10 cellular contexts compared by ENCODE assay signal in the genomic region with DNA sequence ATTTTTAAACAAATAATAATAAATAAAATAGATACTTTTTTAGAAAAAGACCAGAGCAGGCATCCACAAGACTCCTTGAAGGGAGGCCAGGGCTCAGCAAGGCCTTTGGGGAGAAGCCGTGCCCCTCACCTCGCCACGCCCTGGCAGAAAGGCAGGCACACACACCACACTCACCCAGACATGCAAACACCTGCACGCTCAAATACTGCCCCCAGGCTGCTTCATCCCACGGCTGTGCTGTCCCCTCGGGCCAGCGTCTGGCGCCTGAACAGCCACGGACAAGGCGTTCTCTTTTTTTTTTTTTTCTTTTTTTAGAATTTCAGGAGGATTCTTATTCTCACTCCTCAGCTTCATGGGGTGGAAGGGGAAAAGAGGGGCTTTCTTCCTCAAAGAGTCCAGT. TPM values are rescaled to one million over a fixed set of nuclear protein-coding genes. Genes with fewer than 3 reads are reported as not detected.
A peak's percentile ranks its signal among the peaks of the same experiment; 100 is the strongest.
DNase-seq lines count a peak whose midpoint lies in the region; ATAC-seq, FAIRE-seq and TF ChIP-seq lines count a peak whose summit lies in the region.
"Had no signal": no experiment of that assay in that cellular context is flagged by ENCODE, and none has a peak within 500 bp of the region (broad histone marks: within the 10 kb centered on the region; RNA-seq: fewer than 3 reads in every experiment).

No MANE protein-coding gene starts in this region.

- H3K36me3 Mint-ChIP-seq in HFFc6 (ENCODE audit: low read depth) (peaks cover 21% of the 10 kb centered on the region), nephron (ENCODE audit: low read depth) (no peaks in the 10 kb centered on the region)

- WGBS in K562 (ENCODE audit: insufficient coverage, low coverage, missing lambda C conversion rate) = 78% methylated on average over 7 of the region's 10 CpGs

- no peaks in the 10 kb centered on the region for H3K27me3 ChIP-seq in AG04450 (ENCODE audit: control insufficient read depth, insufficient read depth, low read length)
- no peaks in the 10 kb centered on the region for H3K27me3 ChIP-seq in K562 (ENCODE audit: control insufficient read depth in 2 of 2, insufficient read depth in 2 of 2, low read length in 2 of 2)

- H3K9me3 Mint-ChIP-seq in HFFc6 (no peaks in the 10 kb centered on the region), nephron (no peaks in the 10 kb centered on the region)
- H3K9me3 Mint-ChIP-seq: stimulated activated naive CD8-positive, alpha-beta T cell treated with anti-CD3 and anti-CD28 coated beads, Interleukin-15, Interleukin-2, amounts not matched to agents 100 ng/mL and 50 ng/mL, for 24 hours had no signal

- peak overlapping the region; percentile 58 for H3K27ac Mint-ChIP-seq in HFFc6
- H3K27ac Mint-ChIP-seq in nephron = no peak overlapping the region
- H3K27ac Mint-ChIP-seq: stimulated activated naive CD8-positive, alpha-beta T cell treated with anti-CD3 and anti-CD28 coated beads, Interleukin-15, Interleukin-2, amounts not matched to agents 100 ng/mL and 50 ng/mL, for 24 hours had no signal

- CTCF ChIA-PET in AG04450 (lab: Charles Lee) (interaction anchor here (1.1 to 2.8 kb wide), 4 partner anchors 10 to 218 kb away, joined by 3 to 10 read pairs (median 6); no protein-coding TSS in a partner anchor), K562 (lab: Yijun Ruan, JAX; ENCODE audit: low intra/inter-chr PET ratio) (interaction anchor here (0.6 kb wide), 1 partner anchor 81 kb away, joined by 3 read pairs; no protein-coding TSS in a partner anchor)

- TF ChIP-seq RAD21 in K562 (CRISPR knock-in tag; conservative IDR thresholded peaks at IDR 0.05 in 1 of 2, IDR thresholded peaks at IDR 0.05 in 1 of 2) = no peak

- FAIRE-seq in K562 (lab: Jason Lieb, UNC) (no peak), urothelium cell line (lab: Jason Lieb, UNC) (no peak)

- POLR2A ChIA-PET in AG04450 (lab: Yijun Ruan, JAX) = no interaction called here
- POLR2A ChIA-PET in K562 (lab: Yijun Ruan, JAX) = interaction anchor here (0.6 to 1.4 kb wide), 6 partner anchors 10 to 527 kb away, joined by 3 read pairs; a partner anchor contains a TSS

- BruUV-seq in K562 (replicated peaks; lab: Mats Ljungman, UMichigan) = no TSS peak

- H3K4me1 Mint-ChIP-seq in HFFc6 (ENCODE audit: low read depth) (peaks cover 51% of the 10 kb centered on the region), nephron (peaks cover 9% of the 10 kb centered on the region)

- H3K9me3 ChIP-seq in AG04450 (ENCODE audit: control insufficient read depth, insufficient read depth, low read length) (peaks cover 5% of the 10 kb centered on the region), K562 (replicated peaks; ENCODE audit: control insufficient read depth, insufficient read depth, low read depth, low read length) (no peaks in the 10 kb centered on the region)

- 0 out of 2 replicates have a peak, but pooled peaks cover 7% of the 10 kb centered on the region for H4K20me1 ChIP-seq in K562 (replicated peaks; ENCODE audit: control insufficient read depth, insufficient read depth, low read length)

- H2AFZ ChIP-seq in K562 (ENCODE audit: low read depth, low read length) = no peak overlapping the region

- intact Hi-C loops in K562 (cut with micrococcal nuclease) = loop anchor here (2.0 kb wide), 1 partner anchor 93 kb away; no protein-coding TSS in a partner anchor

- H3K4me3 ChIP-seq in AG04450 (ENCODE audit: low read depth, low read length) (peak overlapping the region; percentile 84), K562 (peak overlapping the region; percentile 64)

- H3K9ac ChIP-seq in K562 (ENCODE audit: insufficient read depth in 1 of 2, low read depth in 2 of 2, low read length in 2 of 2) = peak overlapping the region; percentile 68 to 94; a peak in 3 of 4 replicates

- H3K9me1 ChIP-seq in K562 (ENCODE audit: control insufficient read depth, insufficient read depth, low read length) = peaks cover 7% of the 10 kb centered on the region

- H3K4me3 Mint-ChIP-seq in HFFc6 = peak overlapping the region; percentile 91
- H3K4me3 Mint-ChIP-seq in nephron = peak overlapping the region; percentile 56 to 81 (median 77)

- in situ Hi-C loops in K562 (cut with MboI) = no loop called here

- peaks cover 24 to 61% of the 10 kb centered on the region in 2 experiments for H3K4me1 ChIP-seq in K562 (replicated peaks in 1 of 2; ENCODE audit: control insufficient read depth in 2 of 2, insufficient read depth in 2 of 2, low read length in 2 of 2)

- no peak for TF ChIP-seq EP300 in K562 (IDR thresholded peaks at IDR 0.05; ENCODE audit: low read length)

- H3K27me3 Mint-ChIP-seq in HFFc6 (ENCODE audit: insufficient read depth) = no peaks in the 10 kb centered on the region; the same call in 1 of the 2 replicates
- peaks cover 7% of the 10 kb centered on the region for H3K27me3 Mint-ChIP-seq in nephron (ENCODE audit: low read depth)
- H3K27me3 Mint-ChIP-seq: stimulated activated naive CD8-positive, alpha-beta T cell treated with anti-CD3 and anti-CD28 coated beads, Interleukin-15, Interleukin-2, amounts not matched to agents 100 ng/mL and 50 ng/mL, for 24 hours had no signal

- DNase-seq in AG04450 (ENCODE audit: low read depth, low spot score) (no peak), HFFc6 (no peak), K562 (ENCODE audit: extremely low read depth in 1 of 4, low spot score in 3 of 4) (no peak), NCI-H2227 (lab: John Stamatoyannopoulos, UW; ENCODE audit: unreplicated experiment) (no peak), urothelium cell line (ENCODE audit: low spot score) (no peak)
- no peak for DNase-seq in effector CD8-positive, alpha-beta T cell (lab: John Stamatoyannopoulos, UW)
- DNase-seq: activated CD4-positive, alpha-beta T cell treated with anti-CD3 and anti-CD28 coated beads, Interleukin-2, amount 50 U/mL, for 4 hours had no signal

- H3K79me2 ChIP-seq in K562 (ENCODE audit: control insufficient read depth, insufficient read depth, low read length) = peaks cover 55% of the 10 kb centered on the region

- H3K36me3 ChIP-seq in K562 (ENCODE audit: control insufficient read depth, insufficient read depth, low read length) = peaks cover 4% of the 10 kb centered on the region; the same call in 2 of the 3 replicates

- no peak for ATAC-seq in K562
- no peak for ATAC-seq in GM21737 (IDR thresholded peaks at IDR 0.05; ENCODE audit: unreplicated experiment)

- no peak for TF ChIP-seq POLR2A in K562 (conservative IDR thresholded peaks at IDR 0.05)

- TF ChIP-seq CTCF in AG04450 (IDR thresholded peaks at IDR 0.05; ENCODE audit: low read depth, low read length) (no peak), HFFc6 (IDR thresholded peaks at IDR 0.05) (no peak), K562 (IDR thresholded peaks at IDR 0.05 in 2 of 3, conservative IDR thresholded peaks at IDR 0.05 in 1 of 3; ENCODE audit: insufficient read depth in 2 of 3, low read depth in 1 of 3, low read length in 3 of 3) (no peak), nephron (IDR thresholded peaks at IDR 0.05; ENCODE audit: unreplicated experiment in 3 of 3) (no peak)

- H3K27ac ChIP-seq in AG04450 (ENCODE audit: low read depth, low read length) (no peak overlapping the region), K562 (ENCODE audit: extremely low read depth, low read depth, low read length) (no peak overlapping the region; the same call in 2 of the 3 replicates)

- H3K4me2 ChIP-seq in K562 (ENCODE audit: insufficient read depth, low read length) = peak overlapping the region; percentile 92

RNA-seq across cellular contexts. Expression of a gene that starts 1.5 kb away (rescaled TPM):
- polyA plus RNA-seq in AG04450 (2011; rRNA removed) (38.9 and 52.9 TPM in 2 replicates), K562 (2011; rRNA removed) (148 and 226 TPM in 2 replicates), K562 (2014; fragmentation: Illumina TruSeq; extraction: Trizol) (92.0 and 101 TPM in 2 replicates), K562 (2014; fragmentation: Nextera tagmentation; extraction: Ambion mirVana) (1 to 10 TPM in 1 of 2 experiments, under 1 TPM in 1; 0.97 to 3.3 TPM), K562 (2014; rRNA removed) (133 and 139 TPM in 2 replicates)
- polyA minus RNA-seq in AG04450 (2011; rRNA and poly(A)+ RNA removed) = 64.8 and 99.7 TPM in 2 replicates
- total RNA-seq in HFFc6 (2021; fragmentation: NEBNext Ultra II Directional; extraction: Animal tissue kit (Norgen Biotek cat#: 25700)) = 100 to 1,000 TPM; 126 to 161 (median 137) TPM
- total RNA-seq in K562 (2011; cell fraction: chromatin; rRNA removed; ENCODE audit: low replicate concordance) = 196 and 689 TPM in 2 replicates
- total RNA-seq in K562 (2011; cell fraction: nucleolus; rRNA removed) = 626 and 786 TPM in 2 replicates
- total RNA-seq in K562 (2011; cell fraction: nucleoplasm; rRNA removed) = 287 and 362 TPM in 2 replicates
- total RNA-seq in K562 (2014; rRNA removed) (92.7 and 125 TPM in 2 replicates), K562 (2014; rRNA removed; fragmentation: Illumina TruSeq; extraction: Trizol) (18.6 and 32.4 TPM in 2 replicates), K562 (2015; rRNA removed; fragmentation: Illumina TruSeq; extraction: Trizol) (55.1 and 55.3 TPM in 2 replicates), K562 (2021) (105 and 106 TPM in 2 replicates)
- 155 and 315 TPM in 2 replicates for polyA plus RNA-seq in K562 (2011; cell fraction: cytosol; rRNA removed)
- polyA plus RNA-seq in K562 (2011; cell fraction: nucleus; rRNA removed) = 2,057 and 2,412 TPM in 2 replicates
- 65.8 and 82.0 TPM in 2 replicates for polyA plus RNA-seq in K562 (2012)
- polyA minus RNA-seq in K562 (2011; rRNA and poly(A)+ RNA removed) = 33.8 and 64.4 TPM in 2 replicates
- polyA minus RNA-seq in K562 (2011; cell fraction: cytosol; rRNA and poly(A)+ RNA removed) = 109 and 120 TPM in 2 replicates
- 200 TPM in 2 replicates for polyA minus RNA-seq in K562 (2011; cell fraction: nucleus; rRNA and poly(A)+ RNA removed)

RNA-seq across cellular contexts. Expression of a gene that starts 27.5 kb away (rescaled TPM):
- 2.7 and 3.6 TPM in 2 replicates for polyA plus RNA-seq in AG04450 (2011; rRNA removed)
- 2.6 and 2.9 TPM in 2 replicates for polyA minus RNA-seq in AG04450 (2011; rRNA and poly(A)+ RNA removed)
- total RNA-seq in HFFc6 (2021; fragmentation: NEBNext Ultra II Directional; extraction: Animal tissue kit (Norgen Biotek cat#: 25700)) = 1 to 10 TPM; 5.3 to 8.8 (median 7.9) TPM
- total RNA-seq in K562 (2011; cell fraction: chromatin; rRNA removed; ENCODE audit: low replicate concordance) = 21.2 and 46.4 TPM in 2 replicates
- total RNA-seq in K562 (2011; cell fraction: nucleolus; rRNA removed) = 27.3 and 33.0 TPM in 2 replicates
- 19.3 and 24.0 TPM in 2 replicates for total RNA-seq in K562 (2011; cell fraction: nucleoplasm; rRNA removed)
- 17.6 and 19.8 TPM in 2 replicates for total RNA-seq in K562 (2014; rRNA removed)
- 2.0 and 3.7 TPM in 2 replicates for total RNA-seq in K562 (2014; rRNA removed; fragmentation: Illumina TruSeq; extraction: Trizol)
- 8.9 and 10.3 TPM in 2 replicates for total RNA-seq in K562 (2015; rRNA removed; fragmentation: Illumina TruSeq; extraction: Trizol)
- 42.6 and 46.2 TPM in 2 replicates for total RNA-seq in K562 (2021)
- 15.5 and 17.7 TPM in 2 replicates for polyA plus RNA-seq in K562 (2011; rRNA removed)
- 18.3 and 41.7 TPM in 2 replicates for polyA plus RNA-seq in K562 (2011; cell fraction: cytosol; rRNA removed)
- 25.8 and 42.6 TPM in 2 replicates for polyA plus RNA-seq in K562 (2011; cell fraction: nucleus; rRNA removed)
- 15.9 and 29.1 TPM in 2 replicates for polyA plus RNA-seq in K562 (2012)
- polyA plus RNA-seq in K562 (2014; fragmentation: Illumina TruSeq; extraction: Trizol) = 25.1 and 31.8 TPM in 2 replicates
- polyA plus RNA-seq in K562 (2014; fragmentation: Nextera tagmentation; extraction: Ambion mirVana) = under 1 TPM; 0.15 to 0.25 TPM
- polyA plus RNA-seq in K562 (2014; rRNA removed) = 28.2 and 29.7 TPM in 2 replicates
- polyA minus RNA-seq in K562 (2011; rRNA and poly(A)+ RNA removed) = 6.1 and 11.2 TPM in 2 replicates
- 22.8 and 26.0 TPM in 2 replicates for polyA minus RNA-seq in K562 (2011; cell fraction: cytosol; rRNA and poly(A)+ RNA removed)
- polyA minus RNA-seq in K562 (2011; cell fraction: nucleus; rRNA and poly(A)+ RNA removed) = 13.3 and 13.9 TPM in 2 replicates
